2 cellular contexts compared by ENCODE assay signal in the genomic region with DNA sequence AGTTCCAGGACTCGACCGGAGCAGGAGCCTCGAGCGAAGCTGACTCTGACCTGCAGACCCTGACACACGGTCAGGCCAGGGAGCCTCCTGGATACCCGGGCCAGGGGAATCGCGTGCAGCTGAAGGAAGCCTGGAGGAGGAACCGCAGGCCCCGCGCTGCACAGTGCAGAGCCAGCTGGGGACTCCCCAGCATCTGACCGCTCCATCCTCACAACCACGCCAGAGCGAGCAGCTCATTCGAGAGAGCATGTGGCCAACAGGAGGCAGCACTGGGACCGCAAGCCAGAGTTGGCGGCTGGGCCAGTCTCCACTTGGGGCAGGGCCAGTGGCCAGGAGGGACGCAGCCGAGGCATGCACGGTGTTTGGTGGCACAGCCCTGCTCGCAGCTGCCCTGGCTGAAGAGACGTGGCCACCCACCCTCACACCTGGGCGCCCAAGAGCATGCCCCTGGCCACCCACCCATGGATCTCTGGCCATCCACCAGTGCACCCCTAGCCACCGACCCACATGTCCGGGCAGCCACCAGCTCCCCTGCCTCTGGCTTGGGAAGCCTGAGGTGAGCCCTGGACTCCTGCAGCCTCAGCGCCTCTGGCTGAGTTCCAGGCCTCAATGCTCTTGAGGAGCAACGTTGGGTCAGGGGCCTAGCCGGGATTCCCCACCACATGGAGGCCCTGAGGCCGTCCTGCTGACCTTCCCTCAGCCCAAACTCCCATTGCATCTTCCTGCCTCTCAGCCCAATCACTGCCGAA.
TF ChIP-seq lines count a peak whose summit lies in the region.

No MANE protein-coding gene starts in this region.

TF ChIP-seq in HCT116, 20 proteins besides CTCF, POLR2A, EP300 and RAD21 (continued from another document):
- TF ChIP-seq, protein P1, sequence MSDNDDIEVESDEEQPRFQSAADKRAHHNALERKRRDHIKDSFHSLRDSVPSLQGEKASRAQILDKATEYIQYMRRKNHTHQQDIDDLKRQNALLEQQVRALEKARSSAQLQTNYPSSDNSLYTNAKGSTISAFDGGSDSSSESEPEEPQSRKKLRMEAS (IDR thresholded peaks at IDR 0.05), result no peak
- TF ChIP-seq SP1 (IDR thresholded peaks at IDR 0.05; ENCODE audit: low read depth), result no peak
- TF ChIP-seq SRF (IDR thresholded peaks at IDR 0.05; ENCODE audit: low read depth), result no peak
- no peak for TF ChIP-seq ZFX (IDR thresholded peaks at IDR 0.05)
- no peak for TF ChIP-seq YY1 (IDR thresholded peaks at IDR 0.05; ENCODE audit: extremely low read depth, insufficient replicate concordance, low read depth, low read length)
- no peak for TF ChIP-seq SIN3A (IDR thresholded peaks at IDR 0.05; ENCODE audit: low read depth)
- no peak for TF ChIP-seq CEBPB (IDR thresholded peaks at IDR 0.05; ENCODE audit: low read depth)
- TF ChIP-seq TCF7L2 (IDR thresholded peaks at IDR 0.05; ENCODE audit: borderline replicate concordance, extremely low read depth, insufficient read depth, insufficient read length), result no peak
- TF ChIP-seq FOSL1 (IDR thresholded peaks at IDR 0.05; ENCODE audit: low read depth), result no peak
- TF ChIP-seq ZNF274 (IDR thresholded peaks at IDR 0.05; ENCODE audit: low read depth, low read length), result no peak
- TF ChIP-seq, protein P2, sequence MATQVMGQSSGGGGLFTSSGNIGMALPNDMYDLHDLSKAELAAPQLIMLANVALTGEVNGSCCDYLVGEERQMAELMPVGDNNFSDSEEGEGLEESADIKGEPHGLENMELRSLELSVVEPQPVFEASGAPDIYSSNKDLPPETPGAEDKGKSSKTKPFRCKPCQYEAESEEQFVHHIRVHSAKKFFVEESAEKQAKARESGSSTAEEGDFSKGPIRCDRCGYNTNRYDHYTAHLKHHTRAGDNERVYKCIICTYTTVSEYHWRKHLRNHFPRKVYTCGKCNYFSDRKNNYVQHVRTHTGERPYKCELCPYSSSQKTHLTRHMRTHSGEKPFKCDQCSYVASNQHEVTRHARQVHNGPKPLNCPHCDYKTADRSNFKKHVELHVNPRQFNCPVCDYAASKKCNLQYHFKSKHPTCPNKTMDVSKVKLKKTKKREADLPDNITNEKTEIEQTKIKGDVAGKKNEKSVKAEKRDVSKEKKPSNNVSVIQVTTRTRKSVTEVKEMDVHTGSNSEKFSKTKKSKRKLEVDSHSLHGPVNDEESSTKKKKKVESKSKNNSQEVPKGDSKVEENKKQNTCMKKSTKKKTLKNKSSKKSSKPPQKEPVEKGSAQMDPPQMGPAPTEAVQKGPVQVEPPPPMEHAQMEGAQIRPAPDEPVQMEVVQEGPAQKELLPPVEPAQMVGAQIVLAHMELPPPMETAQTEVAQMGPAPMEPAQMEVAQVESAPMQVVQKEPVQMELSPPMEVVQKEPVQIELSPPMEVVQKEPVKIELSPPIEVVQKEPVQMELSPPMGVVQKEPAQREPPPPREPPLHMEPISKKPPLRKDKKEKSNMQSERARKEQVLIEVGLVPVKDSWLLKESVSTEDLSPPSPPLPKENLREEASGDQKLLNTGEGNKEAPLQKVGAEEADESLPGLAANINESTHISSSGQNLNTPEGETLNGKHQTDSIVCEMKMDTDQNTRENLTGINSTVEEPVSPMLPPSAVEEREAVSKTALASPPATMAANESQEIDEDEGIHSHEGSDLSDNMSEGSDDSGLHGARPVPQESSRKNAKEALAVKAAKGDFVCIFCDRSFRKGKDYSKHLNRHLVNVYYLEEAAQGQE (IDR thresholded peaks at IDR 0.05; ENCODE audit: low read depth), result no peak
- TF ChIP-seq, protein P3, sequence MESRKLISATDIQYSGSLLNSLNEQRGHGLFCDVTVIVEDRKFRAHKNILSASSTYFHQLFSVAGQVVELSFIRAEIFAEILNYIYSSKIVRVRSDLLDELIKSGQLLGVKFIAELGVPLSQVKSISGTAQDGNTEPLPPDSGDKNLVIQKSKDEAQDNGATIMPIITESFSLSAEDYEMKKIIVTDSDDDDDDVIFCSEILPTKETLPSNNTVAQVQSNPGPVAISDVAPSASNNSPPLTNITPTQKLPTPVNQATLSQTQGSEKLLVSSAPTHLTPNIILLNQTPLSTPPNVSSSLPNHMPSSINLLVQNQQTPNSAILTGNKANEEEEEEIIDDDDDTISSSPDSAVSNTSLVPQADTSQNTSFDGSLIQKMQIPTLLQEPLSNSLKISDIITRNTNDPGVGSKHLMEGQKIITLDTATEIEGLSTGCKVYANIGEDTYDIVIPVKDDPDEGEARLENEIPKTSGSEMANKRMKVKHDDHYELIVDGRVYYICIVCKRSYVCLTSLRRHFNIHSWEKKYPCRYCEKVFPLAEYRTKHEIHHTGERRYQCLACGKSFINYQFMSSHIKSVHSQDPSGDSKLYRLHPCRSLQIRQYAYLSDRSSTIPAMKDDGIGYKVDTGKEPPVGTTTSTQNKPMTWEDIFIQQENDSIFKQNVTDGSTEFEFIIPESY (IDR thresholded peaks at IDR 0.05; ENCODE audit: extremely low read depth, insufficient replicate concordance, low read length), result no peak
- no peak for TF ChIP-seq POLR2AphosphoS5 (IDR thresholded peaks at IDR 0.05; ENCODE audit: low read depth, low read length)

TF ChIP-seq in SK-N-SH treated with all-trans-retinoic acid at 6 μM for 48 hours, 23 proteins besides CTCF, POLR2A, EP300 and RAD21 (continued from another document):
- TF ChIP-seq, protein P4, sequence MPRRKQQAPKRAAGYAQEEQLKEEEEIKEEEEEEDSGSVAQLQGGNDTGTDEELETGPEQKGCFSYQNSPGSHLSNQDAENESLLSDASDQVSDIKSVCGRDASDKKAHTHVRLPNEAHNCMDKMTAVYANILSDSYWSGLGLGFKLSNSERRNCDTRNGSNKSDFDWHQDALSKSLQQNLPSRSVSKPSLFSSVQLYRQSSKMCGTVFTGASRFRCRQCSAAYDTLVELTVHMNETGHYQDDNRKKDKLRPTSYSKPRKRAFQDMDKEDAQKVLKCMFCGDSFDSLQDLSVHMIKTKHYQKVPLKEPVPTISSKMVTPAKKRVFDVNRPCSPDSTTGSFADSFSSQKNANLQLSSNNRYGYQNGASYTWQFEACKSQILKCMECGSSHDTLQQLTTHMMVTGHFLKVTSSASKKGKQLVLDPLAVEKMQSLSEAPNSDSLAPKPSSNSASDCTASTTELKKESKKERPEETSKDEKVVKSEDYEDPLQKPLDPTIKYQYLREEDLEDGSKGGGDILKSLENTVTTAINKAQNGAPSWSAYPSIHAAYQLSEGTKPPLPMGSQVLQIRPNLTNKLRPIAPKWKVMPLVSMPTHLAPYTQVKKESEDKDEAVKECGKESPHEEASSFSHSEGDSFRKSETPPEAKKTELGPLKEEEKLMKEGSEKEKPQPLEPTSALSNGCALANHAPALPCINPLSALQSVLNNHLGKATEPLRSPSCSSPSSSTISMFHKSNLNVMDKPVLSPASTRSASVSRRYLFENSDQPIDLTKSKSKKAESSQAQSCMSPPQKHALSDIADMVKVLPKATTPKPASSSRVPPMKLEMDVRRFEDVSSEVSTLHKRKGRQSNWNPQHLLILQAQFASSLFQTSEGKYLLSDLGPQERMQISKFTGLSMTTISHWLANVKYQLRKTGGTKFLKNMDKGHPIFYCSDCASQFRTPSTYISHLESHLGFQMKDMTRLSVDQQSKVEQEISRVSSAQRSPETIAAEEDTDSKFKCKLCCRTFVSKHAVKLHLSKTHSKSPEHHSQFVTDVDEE (CRISPR knock-in tag; IDR thresholded peaks at IDR 0.05), result no peak
- no peak for TF ChIP-seq ZC3H10 (CRISPR knock-in tag; IDR thresholded peaks at IDR 0.05)
- TF ChIP-seq SNAI2 (CRISPR knock-in tag; IDR thresholded peaks at IDR 0.05), result no peak
- TF ChIP-seq, protein P5, sequence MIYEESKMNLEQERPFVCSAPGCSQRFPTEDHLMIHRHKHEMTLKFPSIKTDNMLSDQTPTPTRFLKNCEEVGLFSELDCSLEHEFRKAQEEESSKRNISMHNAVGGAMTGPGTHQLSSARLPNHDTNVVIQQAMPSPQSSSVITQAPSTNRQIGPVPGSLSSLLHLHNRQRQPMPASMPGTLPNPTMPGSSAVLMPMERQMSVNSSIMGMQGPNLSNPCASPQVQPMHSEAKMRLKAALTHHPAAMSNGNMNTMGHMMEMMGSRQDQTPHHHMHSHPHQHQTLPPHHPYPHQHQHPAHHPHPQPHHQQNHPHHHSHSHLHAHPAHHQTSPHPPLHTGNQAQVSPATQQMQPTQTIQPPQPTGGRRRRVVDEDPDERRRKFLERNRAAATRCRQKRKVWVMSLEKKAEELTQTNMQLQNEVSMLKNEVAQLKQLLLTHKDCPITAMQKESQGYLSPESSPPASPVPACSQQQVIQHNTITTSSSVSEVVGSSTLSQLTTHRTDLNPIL (CRISPR knock-in tag; IDR thresholded peaks at IDR 0.05; ENCODE audit: low read depth), result no peak
- no peak for TF ChIP-seq ZFP3 (CRISPR knock-in tag; IDR thresholded peaks at IDR 0.05)
- no peak for TF ChIP-seq GLIS3 (CRISPR knock-in tag; IDR thresholded peaks at IDR 0.05)
- TF ChIP-seq, protein P6, sequence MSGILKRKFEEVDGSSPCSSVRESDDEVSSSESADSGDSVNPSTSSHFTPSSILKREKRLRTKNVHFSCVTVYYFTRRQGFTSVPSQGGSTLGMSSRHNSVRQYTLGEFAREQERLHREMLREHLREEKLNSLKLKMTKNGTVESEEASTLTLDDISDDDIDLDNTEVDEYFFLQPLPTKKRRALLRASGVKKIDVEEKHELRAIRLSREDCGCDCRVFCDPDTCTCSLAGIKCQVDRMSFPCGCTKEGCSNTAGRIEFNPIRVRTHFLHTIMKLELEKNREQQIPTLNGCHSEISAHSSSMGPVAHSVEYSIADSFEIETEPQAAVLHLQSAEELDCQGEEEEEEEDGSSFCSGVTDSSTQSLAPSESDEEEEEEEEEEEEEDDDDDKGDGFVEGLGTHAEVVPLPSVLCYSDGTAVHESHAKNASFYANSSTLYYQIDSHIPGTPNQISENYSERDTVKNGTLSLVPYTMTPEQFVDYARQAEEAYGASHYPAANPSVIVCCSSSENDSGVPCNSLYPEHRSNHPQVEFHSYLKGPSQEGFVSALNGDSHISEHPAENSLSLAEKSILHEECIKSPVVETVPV (CRISPR knock-in tag; IDR thresholded peaks at IDR 0.05), result no peak
- TF ChIP-seq BACH2 (CRISPR knock-in tag; IDR thresholded peaks at IDR 0.05; ENCODE audit: borderline replicate concordance), result no peak
- no peak for TF ChIP-seq TOX (CRISPR knock-in tag; IDR thresholded peaks at IDR 0.05; ENCODE audit: borderline replicate concordance)
- TF ChIP-seq ISL1 (CRISPR knock-in tag; IDR thresholded peaks at IDR 0.05), result no peak
- TF ChIP-seq, protein P7, sequence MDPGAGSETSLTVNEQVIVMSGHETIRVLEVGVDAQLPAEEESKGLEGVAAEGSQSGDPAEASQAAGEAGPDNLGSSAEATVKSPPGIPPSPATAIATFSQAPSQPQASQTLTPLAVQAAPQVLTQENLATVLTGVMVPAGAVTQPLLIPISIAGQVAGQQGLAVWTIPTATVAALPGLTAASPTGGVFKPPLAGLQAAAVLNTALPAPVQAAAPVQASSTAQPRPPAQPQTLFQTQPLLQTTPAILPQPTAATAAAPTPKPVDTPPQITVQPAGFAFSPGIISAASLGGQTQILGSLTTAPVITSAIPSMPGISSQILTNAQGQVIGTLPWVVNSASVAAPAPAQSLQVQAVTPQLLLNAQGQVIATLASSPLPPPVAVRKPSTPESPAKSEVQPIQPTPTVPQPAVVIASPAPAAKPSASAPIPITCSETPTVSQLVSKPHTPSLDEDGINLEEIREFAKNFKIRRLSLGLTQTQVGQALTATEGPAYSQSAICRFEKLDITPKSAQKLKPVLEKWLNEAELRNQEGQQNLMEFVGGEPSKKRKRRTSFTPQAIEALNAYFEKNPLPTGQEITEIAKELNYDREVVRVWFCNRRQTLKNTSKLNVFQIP (CRISPR knock-in tag; IDR thresholded peaks at IDR 0.05; ENCODE audit: borderline replicate concordance, low read depth), result no peak
- no peak for TF ChIP-seq ARNTL (CRISPR knock-in tag; IDR thresholded peaks at IDR 0.05; ENCODE audit: borderline replicate concordance, low read depth)
- TF ChIP-seq ZNF70 (CRISPR knock-in tag; IDR thresholded peaks at IDR 0.05), result no peak
- no peak for TF ChIP-seq OSR1 (CRISPR knock-in tag; IDR thresholded peaks at IDR 0.05)
- TF ChIP-seq PPARA (CRISPR knock-in tag; IDR thresholded peaks at IDR 0.05; ENCODE audit: borderline replicate concordance), result no peak
- no peak for TF ChIP-seq ZNF565 (CRISPR knock-in tag; conservative IDR thresholded peaks at IDR 0.05; ENCODE audit: low read depth)
- TF ChIP-seq, protein P8, sequence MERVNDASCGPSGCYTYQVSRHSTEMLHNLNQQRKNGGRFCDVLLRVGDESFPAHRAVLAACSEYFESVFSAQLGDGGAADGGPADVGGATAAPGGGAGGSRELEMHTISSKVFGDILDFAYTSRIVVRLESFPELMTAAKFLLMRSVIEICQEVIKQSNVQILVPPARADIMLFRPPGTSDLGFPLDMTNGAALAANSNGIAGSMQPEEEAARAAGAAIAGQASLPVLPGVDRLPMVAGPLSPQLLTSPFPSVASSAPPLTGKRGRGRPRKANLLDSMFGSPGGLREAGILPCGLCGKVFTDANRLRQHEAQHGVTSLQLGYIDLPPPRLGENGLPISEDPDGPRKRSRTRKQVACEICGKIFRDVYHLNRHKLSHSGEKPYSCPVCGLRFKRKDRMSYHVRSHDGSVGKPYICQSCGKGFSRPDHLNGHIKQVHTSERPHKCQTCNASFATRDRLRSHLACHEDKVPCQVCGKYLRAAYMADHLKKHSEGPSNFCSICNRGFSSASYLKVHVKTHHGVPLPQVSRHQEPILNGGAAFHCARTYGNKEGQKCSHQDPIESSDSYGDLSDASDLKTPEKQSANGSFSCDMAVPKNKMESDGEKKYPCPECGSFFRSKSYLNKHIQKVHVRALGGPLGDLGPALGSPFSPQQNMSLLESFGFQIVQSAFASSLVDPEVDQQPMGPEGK (CRISPR knock-in tag; IDR thresholded peaks at IDR 0.05; ENCODE audit: borderline replicate concordance), result no peak
- TF ChIP-seq RARB (CRISPR knock-in tag; IDR thresholded peaks at IDR 0.05), result no peak
TF ChIP-seq in SK-N-SH treated with all-trans-retinoic acid at 6 μM for 48 hours: peak in this region for 0.
